ENCODE assay signal across 8 cellular contexts in genomic region chr1:41673355-41673754, GRCh38.
DNase-seq lines count a peak whose midpoint lies in the region; ATAC-seq and TF ChIP-seq lines count a peak whose summit lies in the region.

No MANE protein-coding gene starts in this region.

- peak; percentile 95 for ATAC-seq in T-helper 17 cell
- no peak for ATAC-seq in foreskin keratinocyte
- no peak for ATAC-seq in HG03378 (IDR thresholded peaks at IDR 0.05; ENCODE audit: unreplicated experiment)
- ATAC-seq in GM19328 (IDR thresholded peaks at IDR 0.05; ENCODE audit: unreplicated experiment), result no peak

- no peak overlapping the region for H2AFZ ChIP-seq in GM23248

- H3K36me3 Mint-ChIP-seq in T-helper 17 cell (ENCODE audit: low read depth) (no peaks in the 10 kb centered on the region), Calu3 (ENCODE audit: insufficient read depth, unreplicated experiment) (peaks cover 6% of the 10 kb centered on the region)

- peaks cover 33% of the 10 kb centered on the region for H3K4me1 ChIP-seq in GM23248 (ENCODE audit: insufficient read depth)
- H3K4me1 ChIP-seq in foreskin keratinocyte, result peaks cover 28% of the 10 kb centered on the region
- H3K4me1 ChIP-seq in uterus, result no peaks in the 10 kb centered on the region

- no peaks in the 10 kb centered on the region for H3K9me3 ChIP-seq in GM23248 (ENCODE audit: low read depth)
- no peaks in the 10 kb centered on the region for H3K9me3 ChIP-seq in T-helper 17 cell (ENCODE audit: control insufficient read depth, low read length, poor library complexity, severe bottlenecking)
- H3K9me3 ChIP-seq in uterus, result no peaks in the 10 kb centered on the region

- H3K36me3 ChIP-seq in GM23248 (ENCODE audit: low read depth), result no peaks in the 10 kb centered on the region
- H3K36me3 ChIP-seq in uterus, result no peaks in the 10 kb centered on the region

- H3K4me1 Mint-ChIP-seq in T-helper 17 cell (peaks cover 56% of the 10 kb centered on the region), Calu3 (ENCODE audit: low read depth, unreplicated experiment) (peaks cover 54% of the 10 kb centered on the region)

- H3K9me3 Mint-ChIP-seq in Calu3 (ENCODE audit: low read depth, unreplicated experiment), result no peaks in the 10 kb centered on the region

- H3K4me2 ChIP-seq in GM23248 (ENCODE audit: unreplicated experiment), result peak overlapping the region; percentile 18

- 80 to 85% methylated on average over 4 of the region's 4 CpGs for WGBS in GM23248 (ENCODE audit: low coverage in 1 of 2, low lambda C conversion rate in 2 of 2, missing lambda C conversion rate in 2 of 2), 2 experiments

- H3K27ac ChIP-seq in GM23248, result peak overlapping the region; percentile 6; the same call in 1 of the 2 replicates
- peak overlapping the region; percentile 92 for H3K27ac ChIP-seq in foreskin keratinocyte
- no peak overlapping the region for H3K27ac ChIP-seq in uterus

- TF ChIP-seq CTCF in foreskin keratinocyte (conservative IDR thresholded peaks at IDR 0.05) (no peak), uterus (IDR thresholded peaks at IDR 0.05) (no peak), Calu3 (IDR thresholded peaks at IDR 0.05; ENCODE audit: unreplicated experiment) (no peak)

- no peaks in the 10 kb centered on the region for H3K9me2 ChIP-seq in GM23248 (ENCODE audit: insufficient read depth)

- H3K4me3 ChIP-seq in GM23248 (no peak overlapping the region), uterus (no peak overlapping the region)

- no peaks in the 10 kb centered on the region for H3K27me3 ChIP-seq in GM23248 (replicated peaks; ENCODE audit: insufficient read depth)
- no peaks in the 10 kb centered on the region for H3K27me3 ChIP-seq in foreskin keratinocyte
- H3K27me3 ChIP-seq in uterus, result no peaks in the 10 kb centered on the region

- H3K4me3 Mint-ChIP-seq in T-helper 17 cell, result peak overlapping the region; percentile 87
- H3K4me3 Mint-ChIP-seq in Calu3 (ENCODE audit: low read depth, unreplicated experiment), result no peak overlapping the region

- no TSS peak for BruUV-seq in Calu3 (replicated peaks; lab: Mats Ljungman, UMichigan)

- TF ChIP-seq POLR2A in uterus (IDR thresholded peaks at IDR 0.05), result no peak

- DNase-seq in ELR (ENCODE audit: low read depth), result peak; percentile 31
- peak; percentile 23 for DNase-seq in GM23248
- DNase-seq in T-helper 17 cell, result peak in 2 of 3 donors; percentile 21 to 42
- DNase-seq in foreskin keratinocyte, result no peak
- DNase-seq in uterus, result no peak
- DNase-seq in Calu3, result no peak

- H3K9ac ChIP-seq in GM23248, result no peak overlapping the region

- in situ Hi-C loops in GM23248 (cut with MboI), result no loop called here

- H3K27me3 Mint-ChIP-seq in T-helper 17 cell (no peaks in the 10 kb centered on the region), Calu3 (ENCODE audit: unreplicated experiment) (peaks cover 26% of the 10 kb centered on the region)

- H4K20me1 ChIP-seq in GM23248 (ENCODE audit: insufficient read depth), result no peaks in the 10 kb centered on the region

- intact Hi-C loops in uterus (cut with DNase I; ENCODE audit: low total_unique reads), result no loop called here
- intact Hi-C loops in Calu3 (cut with micrococcal nuclease; ENCODE audit: unreplicated experiment), result no loop called here

- H3K79me2 ChIP-seq in GM23248 (ENCODE audit: insufficient read depth), result no peaks in the 10 kb centered on the region

- 0 out of 2 replicates have a peak, but pooled peaks cover 6% of the 10 kb centered on the region for H3F3A ChIP-seq in GM23248 (ENCODE audit: insufficient read depth)

- H3K27ac Mint-ChIP-seq in T-helper 17 cell (peak overlapping the region; percentile 95), Calu3 (ENCODE audit: unreplicated experiment) (no peak overlapping the region)

- CTCF ChIA-PET in Calu3 (lab: Charles Lee), result interaction anchor here (1.5 kb wide), 1 partner anchor 9 kb away, joined by 4 read pairs; no protein-coding TSS in a partner anchor

Comparison
In these comparisons a context has a peak if more than half of its experiments do, and no peak if none do; other contexts are left out.
1. DNase-seq: peak in ELR (single experiment), GM23248 (single experiment) and T-helper 17 cell (2 of 3); none in foreskin keratinocyte (0 of 2), uterus (0 of 2) and Calu3 (single experiment).
2. H3K27ac ChIP-seq: peak in GM23248 (single experiment) and foreskin keratinocyte (single experiment); none in uterus (0 of 2).